ENCODE assay signal across 24 cellular contexts in the genomic region with DNA sequence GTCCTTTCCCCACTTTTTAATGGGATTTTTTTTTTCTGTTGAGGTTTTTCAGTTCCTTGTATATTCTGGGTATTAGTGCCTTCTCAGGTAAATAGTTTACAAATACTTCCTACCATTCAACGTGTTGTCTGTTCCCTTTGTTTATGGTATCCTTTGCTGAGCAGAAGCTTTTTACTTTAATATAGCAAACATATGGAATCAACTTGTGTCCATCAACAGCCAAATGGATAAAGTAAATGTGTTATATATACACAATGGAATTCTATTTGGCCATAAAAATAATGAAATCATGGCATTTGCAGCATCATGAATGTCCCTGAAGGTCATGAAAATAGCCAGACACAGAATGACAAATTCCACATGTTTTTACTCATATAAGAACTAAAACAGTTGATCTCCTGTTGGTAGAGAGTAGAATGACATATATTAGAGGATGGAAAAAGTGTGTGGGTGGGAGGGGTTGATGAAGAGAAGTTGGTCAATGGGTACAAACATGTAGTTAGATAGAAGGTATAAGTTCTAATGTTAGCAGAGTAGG.
DNase-seq lines count a peak whose midpoint lies in the region; FAIRE-seq and TF ChIP-seq lines count a peak whose summit lies in the region.
"Had no signal": no experiment of that assay in that cellular context is flagged by ENCODE, and none has a peak within 500 bp of the region (broad histone marks: within the 10 kb centered on the region; RNA-seq: fewer than 3 reads in every experiment).

No MANE protein-coding gene starts in this region.

- H3K27ac ChIP-seq in endodermal cell (ENCODE audit: low read depth, low read length), result no peak overlapping the region
- H3K27ac ChIP-seq in hepatocyte, result no peak overlapping the region

- peak; percentile 53 for FAIRE-seq in H54 (lab: Jason Lieb, UNC)
- FAIRE-seq: D721Med, GM12878, H1, HepG2 had no signal

- no peaks in the 10 kb centered on the region for H3K27me3 Mint-ChIP-seq in endodermal cell (ENCODE audit: insufficient read depth)
- H3K27me3 Mint-ChIP-seq in neural crest cell (ENCODE audit: low read depth), result no peaks in the 10 kb centered on the region
- no peaks in the 10 kb centered on the region for H3K27me3 Mint-ChIP-seq in activated CD4-positive, alpha-beta T cell treated with anti-CD3 and anti-CD28 coated beads, Interleukin-2, amount 10 ng/mL, durations not matched to agents 24 days and 14 days
- H3K27me3 Mint-ChIP-seq: CD4-positive, CD25-positive, alpha-beta regulatory T cell; CD8-positive, alpha-beta memory T cell; IgD-negative memory B cell had no signal

- DNase-seq in H54 (ENCODE audit: insufficient read length, low spot score) (no peak), OCI-M1 (lab: John Stamatoyannopoulos, UW) (peak; percentile 5), endodermal cell (no peak), neural crest cell (ENCODE audit: low read depth, low spot score) (no peak), NCI-H226 (no peak), hepatocyte (ENCODE audit: low spot score) (no peak), nucleus accumbens (lab: John Stamatoyannopoulos, UW) (no peak)
- DNase-seq in activated CD4-positive, alpha-beta T cell treated with anti-CD3 and anti-CD28 coated beads, Interleukin-2, amount 10 ng/mL, durations not matched to agents 24 days and 14 days, result no peak
- DNase-seq: ACHN; BE2C; C1 segment of cervical spinal cord; CD4-positive, CD25-positive, alpha-beta regulatory T cell; CD8-positive, alpha-beta memory T cell; COR-L47; DMS153; DMS79; Kasumi-1; KBM-7 had no signal

- H3K9me2 ChIP-seq in hepatocyte (replicated peaks; ENCODE audit: insufficient read depth), result no peaks in the 10 kb centered on the region

- H3K4me1 Mint-ChIP-seq in endodermal cell (no peaks in the 10 kb centered on the region), neural crest cell (no peaks in the 10 kb centered on the region)
- no peaks in the 10 kb centered on the region for H3K4me1 Mint-ChIP-seq in activated CD4-positive, alpha-beta T cell treated with anti-CD3 and anti-CD28 coated beads, Interleukin-2, amount 10 ng/mL, durations not matched to agents 24 days and 14 days
- H3K4me1 Mint-ChIP-seq: CD4-positive, CD25-positive, alpha-beta regulatory T cell; CD8-positive, alpha-beta memory T cell; IgD-negative memory B cell had no signal

- H4K20me1 ChIP-seq in hepatocyte (ENCODE audit: insufficient read depth, poor library complexity, severe bottlenecking), result no peaks in the 10 kb centered on the region

- H3K79me2 ChIP-seq in hepatocyte, result no peaks in the 10 kb centered on the region

- H3K27me3 ChIP-seq in endodermal cell (ENCODE audit: control insufficient read depth, insufficient read depth, low read length, poor library complexity, severe bottlenecking) (no peaks in the 10 kb centered on the region), hepatocyte (no peaks in the 10 kb centered on the region)
- H3K27me3 ChIP-seq: BE2C had no signal

- H3K9me3 Mint-ChIP-seq in endodermal cell (no peaks in the 10 kb centered on the region), neural crest cell (peaks cover 2% of the 10 kb centered on the region)
- no peaks in the 10 kb centered on the region for H3K9me3 Mint-ChIP-seq in activated CD4-positive, alpha-beta T cell treated with anti-CD3 and anti-CD28 coated beads, Interleukin-2, amount 10 ng/mL, durations not matched to agents 24 days and 14 days

- H2AFZ ChIP-seq in hepatocyte, result no peak overlapping the region

- TF ChIP-seq CTCF in endodermal cell (conservative IDR thresholded peaks at IDR 0.05) (peak; percentile 35), neural crest cell (conservative IDR thresholded peaks at IDR 0.05) (peak; percentile 26), hepatocyte (IDR thresholded peaks at IDR 0.05; ENCODE audit: poor library complexity) (no peak)

- H3K36me3 ChIP-seq in endodermal cell (ENCODE audit: control insufficient read depth, insufficient read depth, low read length) (no peaks in the 10 kb centered on the region), hepatocyte (replicated peaks; ENCODE audit: insufficient read depth, low read depth) (no peaks in the 10 kb centered on the region)
- H3K36me3 ChIP-seq: BE2C, HAP-1 had no signal

- H3K36me3 Mint-ChIP-seq in endodermal cell (ENCODE audit: low read depth) (no peaks in the 10 kb centered on the region), neural crest cell (ENCODE audit: low read depth) (no peaks in the 10 kb centered on the region)
- H3K36me3 Mint-ChIP-seq in activated CD4-positive, alpha-beta T cell treated with anti-CD3 and anti-CD28 coated beads, Interleukin-2, amount 10 ng/mL, durations not matched to agents 24 days and 14 days (ENCODE audit: low read depth), result no peaks in the 10 kb centered on the region
- H3K36me3 Mint-ChIP-seq: CD4-positive, CD25-positive, alpha-beta regulatory T cell; CD8-positive, alpha-beta memory T cell; IgD-negative memory B cell had no signal

- 100% methylated on average over 1 of the region's 1 CpG; no CpG with 5 or more reads in 1 of the 2 experiments for WGBS in endodermal cell (ENCODE audit: insufficient coverage in 1 of 2, insufficient read length in 1 of 2), 2 experiments
- 59% methylated on average over 1 of the region's 1 CpG for WGBS in hepatocyte (ENCODE audit: low lambda C conversion rate, missing lambda C conversion rate)

- H3K4me1 ChIP-seq in endodermal cell (ENCODE audit: control insufficient read depth, insufficient read depth, low read length) (no peaks in the 10 kb centered on the region), hepatocyte (ENCODE audit: insufficient read depth) (no peaks in the 10 kb centered on the region)
- H3K4me1 ChIP-seq: BE2C had no signal

- no peak overlapping the region for H3K27ac Mint-ChIP-seq in endodermal cell
- no peak overlapping the region for H3K27ac Mint-ChIP-seq in neural crest cell (ENCODE audit: unreplicated experiment)
- no peak overlapping the region for H3K27ac Mint-ChIP-seq in activated CD4-positive, alpha-beta T cell treated with anti-CD3 and anti-CD28 coated beads, Interleukin-2, amount 10 ng/mL, durations not matched to agents 24 days and 14 days
- H3K27ac Mint-ChIP-seq: CD4-positive, CD25-positive, alpha-beta regulatory T cell; CD8-positive, alpha-beta memory T cell; IgD-negative memory B cell had no signal

- H3K4me2 ChIP-seq in hepatocyte, result no peak overlapping the region

- TF ChIP-seq POLR2A in H54 (IDR thresholded peaks at IDR 0.05; ENCODE audit: low read depth, low read length), result no peak

- H3K9me3 ChIP-seq in endodermal cell (ENCODE audit: control insufficient read depth, low read length) (no peaks in the 10 kb centered on the region), hepatocyte (ENCODE audit: low read depth) (no peaks in the 10 kb centered on the region)
- H3K9me3 ChIP-seq: BE2C, HAP-1 had no signal

- H3K9ac ChIP-seq in endodermal cell (ENCODE audit: extremely low read depth, low read length, poor library complexity, severe bottlenecking), result no peak overlapping the region

- H3K4me3 Mint-ChIP-seq in endodermal cell, result no peak overlapping the region
- no peak overlapping the region for H3K4me3 Mint-ChIP-seq in neural crest cell
- no peak overlapping the region for H3K4me3 Mint-ChIP-seq in activated CD4-positive, alpha-beta T cell treated with anti-CD3 and anti-CD28 coated beads, Interleukin-2, amount 10 ng/mL, durations not matched to agents 24 days and 14 days
- H3K4me3 Mint-ChIP-seq: CD4-positive, CD25-positive, alpha-beta regulatory T cell; CD8-positive, alpha-beta memory T cell; IgD-negative memory B cell had no signal

- H3K4me3 ChIP-seq in endodermal cell (ENCODE audit: low read length) (no peak overlapping the region), hepatocyte (no peak overlapping the region)
- H3K4me3 ChIP-seq: GM12878, HAP-1 had no signal

- intact Hi-C loops in activated CD4-positive, alpha-beta T cell treated with anti-CD3 and anti-CD28 coated beads, Interleukin-2, amount 10 ng/mL, durations not matched to agents 24 days and 14 days (cut with micrococcal nuclease), result no loop called here
